Comparison of ENCODE assay signal across 15 cellular contexts in the genomic region with DNA sequence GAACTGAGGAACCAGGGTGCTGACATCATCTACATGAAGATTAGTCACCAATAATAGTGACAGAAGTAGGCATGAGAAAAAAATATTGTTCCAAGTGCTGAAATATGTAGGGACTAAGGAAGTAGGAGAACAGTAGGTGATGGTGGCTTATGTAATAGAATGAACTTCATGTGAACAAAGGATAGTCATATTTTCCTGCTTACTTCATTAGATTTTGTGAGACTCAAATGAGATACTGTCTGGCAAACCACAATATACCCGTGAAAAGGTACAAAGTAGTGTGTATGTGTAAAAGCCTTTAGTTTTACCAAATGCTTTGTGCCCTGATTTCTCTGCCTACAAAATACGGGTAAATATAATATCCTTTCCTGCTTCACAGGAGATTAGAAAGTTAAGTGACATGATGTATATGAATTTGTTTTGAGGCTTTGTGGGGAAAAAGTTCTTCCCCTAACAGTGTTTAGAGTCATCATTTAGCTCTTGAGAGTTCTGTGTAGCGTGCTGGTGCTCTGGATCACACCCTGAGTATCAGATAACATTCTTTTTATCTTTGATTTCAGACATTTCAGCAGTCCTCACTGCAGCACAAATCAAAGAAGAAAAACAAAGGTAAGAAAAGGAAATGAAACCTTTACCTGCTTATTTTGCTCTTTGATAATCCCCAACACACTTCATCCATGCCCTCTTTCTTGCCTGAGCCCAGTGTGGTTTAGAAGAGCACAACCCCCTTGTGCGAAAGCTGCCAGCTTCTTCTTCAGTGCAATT.
DNase-seq lines count a peak whose midpoint lies in the region; ATAC-seq and TF ChIP-seq lines count a peak whose summit lies in the region.
"Had no signal": no experiment of that assay in that cellular context is flagged by ENCODE, and none has a peak within 500 bp of the region (broad histone marks: within the 10 kb centered on the region; RNA-seq: fewer than 3 reads in every experiment).

No MANE protein-coding gene starts in this region.

- H3K27me3 Mint-ChIP-seq in activated T-cell treated with anti-CD3 and anti-CD28 coated beads, Interleukin-2, amount 50 U/mL, for 24 hours: no peaks in the 10 kb centered on the region
- H3K27me3 Mint-ChIP-seq in CD4-positive, alpha-beta memory T cell: no peaks in the 10 kb centered on the region
- H3K27me3 Mint-ChIP-seq in T-helper 17 cell: no peaks in the 10 kb centered on the region
- H3K27me3 Mint-ChIP-seq in naive thymus-derived CD4-positive, alpha-beta T cell: no peaks in the 10 kb centered on the region

- no peak overlapping the region for H3K4me3 Mint-ChIP-seq in activated T-cell treated with anti-CD3 and anti-CD28 coated beads, Interleukin-2, amount 50 U/mL, for 24 hours
- H3K4me3 Mint-ChIP-seq in CD4-positive, alpha-beta memory T cell: peak overlapping the region in 1 of 8 donors; percentile 45
- H3K4me3 Mint-ChIP-seq in T-helper 17 cell: no peak overlapping the region
- H3K4me3 Mint-ChIP-seq in naive thymus-derived CD4-positive, alpha-beta T cell: peak overlapping the region in 9 of 10 donors; percentile 30 to 75 (median 53)

- no peaks in the 10 kb centered on the region for H3K9me3 ChIP-seq in CD4-positive, alpha-beta memory T cell (ENCODE audit: control insufficient read depth in 1 of 2, low read length in 2 of 2)
- no peaks in the 10 kb centered on the region for H3K9me3 ChIP-seq in T-helper 17 cell (ENCODE audit: control insufficient read depth, low read length, poor library complexity, severe bottlenecking)
- H3K9me3 ChIP-seq in naive thymus-derived CD4-positive, alpha-beta T cell (ENCODE audit: control insufficient read depth in 2 of 3, low read length in 3 of 3): no peaks in the 10 kb centered on the region
- no peaks in the 10 kb centered on the region for H3K9me3 ChIP-seq in MG63
- H3K9me3 ChIP-seq in suprapubic skin: no peaks in the 10 kb centered on the region
- H3K9me3 ChIP-seq: Caco-2 had no signal

- no peak for TF ChIP-seq POLR2A in suprapubic skin (IDR thresholded peaks at IDR 0.05)

- H3K36me3 ChIP-seq in CD4-positive, alpha-beta memory T cell (ENCODE audit: insufficient read depth, low read length): no peaks in the 10 kb centered on the region
- H3K36me3 ChIP-seq in naive thymus-derived CD4-positive, alpha-beta T cell (ENCODE audit: control insufficient read depth in 2 of 3, insufficient read depth in 3 of 3, low read length in 3 of 3): no peaks in the 10 kb centered on the region
- H3K36me3 ChIP-seq in MG63: no peaks in the 10 kb centered on the region
- H3K36me3 ChIP-seq in suprapubic skin: no peaks in the 10 kb centered on the region

- POLR2A ChIA-PET in CD4-positive, alpha-beta memory T cell (lab: Charles Lee; ENCODE audit: partially characterized antibody): no interaction called here
- POLR2A ChIA-PET in naive thymus-derived CD4-positive, alpha-beta T cell (lab: Charles Lee): interaction anchor here (0.6 kb wide), 2 partner anchors 65 to 103 kb away, joined by 3 read pairs; no protein-coding TSS in a partner anchor

- intact Hi-C loops in CD4-positive, alpha-beta memory T cell (cut with micrococcal nuclease): no loop called here
- intact Hi-C loops in naive thymus-derived CD4-positive, alpha-beta T cell (cut with micrococcal nuclease): loop anchor here in 1 of 2 donors (2.0 to 5.0 kb wide), 3 partner anchors 67 to 218 kb away; partner anchors contain the start of gene CNKSR2

- H3K9me3 Mint-ChIP-seq in activated T-cell treated with anti-CD3 and anti-CD28 coated beads, Interleukin-2, amount 50 U/mL, for 24 hours: no peaks in the 10 kb centered on the region
- peaks cover 0 to 15% (median 6%) of the 10 kb centered on the region in 8 donors for H3K9me3 Mint-ChIP-seq in CD4-positive, alpha-beta memory T cell
- peaks cover 0 to 22% (median 4%) of the 10 kb centered on the region in 11 donors for H3K9me3 Mint-ChIP-seq in naive thymus-derived CD4-positive, alpha-beta T cell

- peak overlapping the region; percentile 59 for H3K27ac Mint-ChIP-seq in activated T-cell treated with anti-CD3 and anti-CD28 coated beads, Interleukin-2, amount 50 U/mL, for 24 hours
- peak overlapping the region in 6 of 7 donors; percentile 2 to 93 (median 22) for H3K27ac Mint-ChIP-seq in CD4-positive, alpha-beta memory T cell
- H3K27ac Mint-ChIP-seq in T-helper 17 cell: no peak overlapping the region
- H3K27ac Mint-ChIP-seq in naive thymus-derived CD4-positive, alpha-beta T cell: peak overlapping the region in 8 of 9 donors; percentile 32 to 94 (median 88)

- peaks cover 15% of the 10 kb centered on the region for H3K4me1 Mint-ChIP-seq in activated T-cell treated with anti-CD3 and anti-CD28 coated beads, Interleukin-2, amount 50 U/mL, for 24 hours (ENCODE audit: low read depth)
- H3K4me1 Mint-ChIP-seq in CD4-positive, alpha-beta memory T cell: peaks cover 0 to 12% (median 5%) of the 10 kb centered on the region in 4 donors
- no peaks in the 10 kb centered on the region for H3K4me1 Mint-ChIP-seq in T-helper 17 cell
- peaks cover 5 to 31% (median 18%) of the 10 kb centered on the region in 7 donors for H3K4me1 Mint-ChIP-seq in naive thymus-derived CD4-positive, alpha-beta T cell

- no peaks in the 10 kb centered on the region for H3K27me3 ChIP-seq in CD4-positive, alpha-beta memory T cell (ENCODE audit: insufficient read depth, low read length)
- no peaks in the 10 kb centered on the region for H3K27me3 ChIP-seq in naive thymus-derived CD4-positive, alpha-beta T cell (ENCODE audit: control insufficient read depth in 2 of 2, insufficient read depth in 2 of 2, low read length in 2 of 2)
- H3K27me3 ChIP-seq in MG63 (no peaks in the 10 kb centered on the region), suprapubic skin (no peaks in the 10 kb centered on the region)

- 77% methylated on average over 4 of the region's 4 CpGs for WGBS in suprapubic skin

- TF ChIP-seq CTCF in suprapubic skin (IDR thresholded peaks at IDR 0.05): no peak

- H3K27ac ChIP-seq in CD4-positive, alpha-beta memory T cell (ENCODE audit: low read depth, low read length): no peak overlapping the region
- peak overlapping the region; percentile 10 for H3K27ac ChIP-seq in naive thymus-derived CD4-positive, alpha-beta T cell (ENCODE audit: low read depth, low read length)
- H3K27ac ChIP-seq in suprapubic skin: no peak overlapping the region

- peak; percentile 48 for ATAC-seq in T-helper 17 cell
- peak; percentile 87 for ATAC-seq in naive thymus-derived CD4-positive, alpha-beta T cell

- no peak for DNase-seq in activated T-cell treated with anti-CD3 and anti-CD28 coated beads, Interleukin-2, amount 50 U/mL, for 24 hours
- DNase-seq in activated T-cell treated with anti-CD3 and anti-CD28 coated beads, Interleukin-2, amount 50 U/mL, for 1 hour: no peak
- DNase-seq in CD4-positive, alpha-beta memory T cell: peak in 4 of 5 donors; percentile 3 to 8 (median 6)
- no peak for DNase-seq in T-helper 17 cell
- DNase-seq in naive thymus-derived CD4-positive, alpha-beta T cell: peak in 7 of 9 donors; percentile 8 to 64 (median 42)
- no peak for DNase-seq in MG63
- no peak for DNase-seq in suprapubic skin (ENCODE audit: low spot score in 2 of 2)
- DNase-seq: C1 segment of cervical spinal cord, Caco-2, EL, MV-4-11, NCI-H1417, NCI-H187 treated with DMSO at 0.1 percent for 48 hours, NCI-H2171, NCI-H446 treated with DMSO at 0.1 percent for 48 hours had no signal

- no peak overlapping the region for H3K4me3 ChIP-seq in CD4-positive, alpha-beta memory T cell (ENCODE audit: low read length in 2 of 2)
- no peak overlapping the region for H3K4me3 ChIP-seq in naive thymus-derived CD4-positive, alpha-beta T cell (ENCODE audit: low read length)
- H3K4me3 ChIP-seq in MG63 (no peak overlapping the region), suprapubic skin (no peak overlapping the region)

- TF ChIP-seq EP300 in suprapubic skin (IDR thresholded peaks at IDR 0.05): no peak

- H3K4me1 ChIP-seq in CD4-positive, alpha-beta memory T cell (ENCODE audit: insufficient read depth, low read length): peaks cover 8% of the 10 kb centered on the region
- H3K4me1 ChIP-seq in naive thymus-derived CD4-positive, alpha-beta T cell (ENCODE audit: control insufficient read depth in 2 of 2, insufficient read depth in 2 of 2, low read length in 2 of 2): peaks cover 0 to 12% of the 10 kb centered on the region in 2 donors
- H3K4me1 ChIP-seq in suprapubic skin: no peaks in the 10 kb centered on the region
- H3K4me1 ChIP-seq: Caco-2 had no signal

- H3K36me3 Mint-ChIP-seq in activated T-cell treated with anti-CD3 and anti-CD28 coated beads, Interleukin-2, amount 50 U/mL, for 24 hours (ENCODE audit: low read depth): peaks cover 8% of the 10 kb centered on the region
- peaks cover 0 to 5% of the 10 kb centered on the region in 2 donors for H3K36me3 Mint-ChIP-seq in CD4-positive, alpha-beta memory T cell
- H3K36me3 Mint-ChIP-seq in T-helper 17 cell (ENCODE audit: low read depth): peaks cover 3% of the 10 kb centered on the region
- peaks cover 0 to 25% (median 3%) of the 10 kb centered on the region in 5 donors for H3K36me3 Mint-ChIP-seq in naive thymus-derived CD4-positive, alpha-beta T cell

- CTCF ChIA-PET in CD4-positive, alpha-beta memory T cell (lab: Charles Lee; ENCODE audit: partially characterized antibody): no interaction called here
- CTCF ChIA-PET in naive thymus-derived CD4-positive, alpha-beta T cell (lab: Charles Lee): no interaction called here

Comparison
In these comparisons a context has a peak if more than half of its experiments do, and no peak if none do; other contexts are left out.
1. DNase-seq: peak in CD4-positive, alpha-beta memory T cell (4 of 5) and naive thymus-derived CD4-positive, alpha-beta T cell (7 of 9); none in activated T-cell treated with anti-CD3 and anti-CD28 coated beads, Interleukin-2, amount 50 U/mL, for 24 hours (single experiment), activated T-cell treated with anti-CD3 and anti-CD28 coated beads, Interleukin-2, amount 50 U/mL, for 1 hour (single experiment), T-helper 17 cell (0 of 3), MG63 (single experiment) and suprapubic skin (0 of 2).
2. H3K4me3 Mint-ChIP-seq: peak in naive thymus-derived CD4-positive, alpha-beta T cell (9 of 10); none in activated T-cell treated with anti-CD3 and anti-CD28 coated beads, Interleukin-2, amount 50 U/mL, for 24 hours (single experiment) and T-helper 17 cell (single experiment).